1 cellular context compared by ENCODE assay signal in genomic region chr20:50509923-50510705, GRCh38.
TF ChIP-seq lines count a peak whose summit lies in the region.

Gene PTPN1 (plus strand): TSS chr20:50510383. CDS start chr20:50510528, 145 bp downstream.

TF ChIP-seq in HepG2, 621 proteins besides CTCF, POLR2A, EP300 and RAD21 (continued from another document and continues in another):
- TF ChIP-seq SNAPC4 (CRISPR knock-in tag; IDR thresholded peaks at IDR 0.05) (no peak), HOXA7 (CRISPR knock-in tag; IDR thresholded peaks at IDR 0.05) (no peak), ZNF746 (CRISPR knock-in tag; IDR thresholded peaks at IDR 0.05) (peak; percentile 66; the same call in 1 of the 2 replicates), ZNF326 (CRISPR knock-in tag; IDR thresholded peaks at IDR 0.05; ENCODE audit: borderline replicate concordance) (no peak), ZNF567 (CRISPR knock-in tag; IDR thresholded peaks at IDR 0.05; ENCODE audit: borderline replicate concordance) (peak; percentile 89), ZNF607 (CRISPR knock-in tag; IDR thresholded peaks at IDR 0.05; ENCODE audit: borderline replicate concordance) (no peak; the same call in none of the 2 replicates), POLR2G (IDR thresholded peaks at IDR 0.05; ENCODE audit: low read depth, low read length) (peak; percentile 98), DDIT3 (CRISPR knock-in tag; IDR thresholded peaks at IDR 0.05) (no peak), ZNF280D (CRISPR knock-in tag; IDR thresholded peaks at IDR 0.05) (no peak), ZFX (CRISPR knock-in tag; IDR thresholded peaks at IDR 0.05; ENCODE audit: low read depth) (peak; percentile 99), CEBPG (CRISPR knock-in tag; IDR thresholded peaks at IDR 0.05) (no peak), ZNF772 (CRISPR knock-in tag; IDR thresholded peaks at IDR 0.05) (peak; percentile 99), ZNF251 (CRISPR knock-in tag; IDR thresholded peaks at IDR 0.05) (no peak), TCF7 (IDR thresholded peaks at IDR 0.05; ENCODE audit: low read depth) (no peak), GATAD1 (CRISPR knock-in tag; IDR thresholded peaks at IDR 0.05) (peak; percentile 92), MXD3 (CRISPR knock-in tag; IDR thresholded peaks at IDR 0.05) (peak; percentile 89; the same call in 1 of the 2 replicates), ZNF263 (CRISPR knock-in tag; IDR thresholded peaks at IDR 0.05) (peak; percentile 38; the same call in 1 of the 2 replicates), ZNF577 (CRISPR knock-in tag; IDR thresholded peaks at IDR 0.05; ENCODE audit: borderline replicate concordance, low read depth) (no peak), ATM (IDR thresholded peaks at IDR 0.05; ENCODE audit: borderline replicate concordance) (no peak), KDM2A (CRISPR knock-in tag; IDR thresholded peaks at IDR 0.05; ENCODE audit: borderline replicate concordance, low read depth) (peak; percentile 93; the same call in 1 of the 2 replicates), KLF12 (CRISPR knock-in tag; IDR thresholded peaks at IDR 0.05; ENCODE audit: borderline replicate concordance) (peak; percentile 96), MNT (IDR thresholded peaks at IDR 0.05) (peak; percentile 73; the same call in 1 of the 2 replicates), ZNF501 (CRISPR knock-in tag; IDR thresholded peaks at IDR 0.05) (peak; percentile 93), CENPBD1 (CRISPR knock-in tag; IDR thresholded peaks at IDR 0.05; ENCODE audit: borderline replicate concordance, low read depth) (no peak), THYN1 (CRISPR knock-in tag; IDR thresholded peaks at IDR 0.05; ENCODE audit: borderline replicate concordance, low read depth) (no peak), ZNF484 (CRISPR knock-in tag; IDR thresholded peaks at IDR 0.05; ENCODE audit: borderline replicate concordance, low read depth) (no peak), ZNF543 (CRISPR knock-in tag; IDR thresholded peaks at IDR 0.05) (no peak; the same call in 1 of the 2 replicates), RBM22 (optimal IDR thresholded peaks at IDR 0.05; ENCODE audit: low read length) (peak; percentile 94), NCOA5 (CRISPR knock-in tag; IDR thresholded peaks at IDR 0.05) (no peak), FLYWCH1 (CRISPR knock-in tag; IDR thresholded peaks at IDR 0.05) (0 out of 2 replicates have a peak, but pooled peaks have one; percentile 56), XRCC5 (optimal IDR thresholded peaks at IDR 0.05; ENCODE audit: low read length) (peak; percentile 15), ZBTB42 (CRISPR knock-in tag; IDR thresholded peaks at IDR 0.05) (peak; percentile 93), DBP (CRISPR knock-in tag; IDR thresholded peaks at IDR 0.05; ENCODE audit: not compliant biosample characterization) (peak; percentile 12), JARID2 (CRISPR knock-in tag; IDR thresholded peaks at IDR 0.05; ENCODE audit: insufficient replicate concordance) (peak; percentile 88), RBM39 (IDR thresholded peaks at IDR 0.05; ENCODE audit: low read depth, low read length, poor library complexity, severe bottlenecking) (peak; percentile 41), MAFF (IDR thresholded peaks at IDR 0.05; ENCODE audit: low read depth, low read length) (no peak), BCLAF1 (IDR thresholded peaks at IDR 0.05) (no peak), MIER3 (CRISPR knock-in tag; IDR thresholded peaks at IDR 0.05; ENCODE audit: borderline replicate concordance) (0 out of 2 replicates have a peak, but pooled peaks have one; percentile 68), PAWR (CRISPR knock-in tag; IDR thresholded peaks at IDR 0.05; ENCODE audit: borderline replicate concordance) (no peak), NFIC (IDR thresholded peaks at IDR 0.05; ENCODE audit: low read length) (no peak), DNMT3B (CRISPR knock-in tag; conservative IDR thresholded peaks at IDR 0.05) (peak; percentile 93; the same call in 1 of the 2 replicates), ZFP1 (CRISPR knock-in tag; IDR thresholded peaks at IDR 0.05) (peak; percentile 73), POGZ (CRISPR knock-in tag; IDR thresholded peaks at IDR 0.05) (peak; percentile 79), SMARCE1 (IDR thresholded peaks at IDR 0.05; ENCODE audit: borderline replicate concordance) (no peak), HNRNPK (IDR thresholded peaks at IDR 0.05; ENCODE audit: low read depth, low read length, poor library complexity, severe bottlenecking) (peak; percentile 67), HCFC1 (IDR thresholded peaks at IDR 0.05; ENCODE audit: low read depth, low read length) (peak; percentile 56), HDAC1 (CRISPR knock-in tag; IDR thresholded peaks at IDR 0.05) (peak; percentile 82), CCDC6 (CRISPR knock-in tag; IDR thresholded peaks at IDR 0.05) (no peak; the same call in none of the 2 replicates), ZNF574 (CRISPR knock-in tag; IDR thresholded peaks at IDR 0.05) (peak; percentile 91)
